Comparison of ENCODE assay signal across 8 cellular contexts in genomic region chr19:532578-533484, GRCh38. TPM values are rescaled to one million over a fixed set of nuclear protein-coding genes. Genes with fewer than 3 reads are reported as not detected.
DNase-seq lines count a peak whose midpoint lies in the region; TF ChIP-seq lines count a peak whose summit lies in the region.

No MANE protein-coding gene starts in this region.

- H3K27ac ChIP-seq in urinary bladder (ENCODE audit: low read depth) = peak overlapping the region; percentile 83

- peak; percentile 55 for TF ChIP-seq CTCF in AG09319 (IDR thresholded peaks at IDR 0.05; ENCODE audit: low read depth, low read length)
- no peak for TF ChIP-seq CTCF in GM13976 (IDR thresholded peaks at IDR 0.05; ENCODE audit: borderline replicate concordance, control extremely low read depth, extremely low read depth, insufficient read depth, missing control alignments)
- TF ChIP-seq CTCF in fibroblast of the aortic adventitia (IDR thresholded peaks at IDR 0.05; ENCODE audit: insufficient read depth, low read length) = peak; percentile 59

- no peak for DNase-seq in AG09319 (ENCODE audit: extremely low read depth, low read depth)
- DNase-seq in GM13976 (ENCODE audit: low spot score) = peak; percentile 68
- peak; percentile 55 to 77 for DNase-seq in NCI-H446 (lab: John Stamatoyannopoulos, UW)
- DNase-seq in activated effector memory CD4-positive, alpha-beta T cell treated with Interleukin-2 at 50 U/mL for 16 hours = peak; percentile 14
- peak; percentile 73 for DNase-seq in fibroblast of the aortic adventitia (ENCODE audit: low read depth)
- DNase-seq in myocyte (ENCODE audit: low read depth) = peak; percentile 89
- DNase-seq in NCI-H1048 (lab: John Stamatoyannopoulos, UW) = no peak

- in situ Hi-C loops in GM13976 (cut with MboI; ENCODE audit: low sequenced_read_pairs, unreplicated experiment) = no loop called here

- WGBS in urinary bladder = 2% methylated on average over 54 of the region's 54 CpGs

- H3K36me3 ChIP-seq in urinary bladder (ENCODE audit: insufficient read depth) = peaks cover 4% of the 10 kb centered on the region

- peaks cover 2% of the 10 kb centered on the region for H3K4me1 ChIP-seq in urinary bladder (ENCODE audit: insufficient read depth)

- peak overlapping the region; percentile 84 for H3K4me3 ChIP-seq in fibroblast of the aortic adventitia (ENCODE audit: low read depth, low read length)
- H3K4me3 ChIP-seq in urinary bladder (ENCODE audit: low read depth, low read length) = peak overlapping the region; percentile 79

RNA-seq across cellular contexts. Expression of gene CDC34, which starts 1.3 kb away (rescaled TPM):
- total RNA-seq in fibroblast of the aortic adventitia (ENCODE audit: low replicate concordance) (31.0 and 65.8 TPM in 2 replicates), myocyte (103 and 139 TPM in 2 replicates), urinary bladder (30.4 TPM)
- 85.6 TPM for polyA plus RNA-seq in myocyte (2012)
- polyA plus RNA-seq in urinary bladder = 89.8 TPM

RNA-seq across cellular contexts. Expression of gene GZMM, which starts 11.0 kb away (rescaled TPM):
- not detected in 2 replicates for total RNA-seq in fibroblast of the aortic adventitia (ENCODE audit: low replicate concordance)
- total RNA-seq in myocyte = not detected in 2 replicates
- 0.14 TPM for polyA plus RNA-seq in myocyte (2012)
- total RNA-seq in urinary bladder = 0.63 TPM
- 1.5 TPM for polyA plus RNA-seq in urinary bladder

RNA-seq across cellular contexts. Expression of gene TPGS1, which starts 25.5 kb away (rescaled TPM):
- total RNA-seq in fibroblast of the aortic adventitia (ENCODE audit: low replicate concordance) = 25.2 and 56.4 TPM in 2 replicates
- total RNA-seq in myocyte = 64.5 and 75.2 TPM in 2 replicates
- 14.5 TPM for polyA plus RNA-seq in myocyte (2012)
- total RNA-seq in urinary bladder = 9.3 TPM
- polyA plus RNA-seq in urinary bladder = 30.3 TPM

RNA-seq across cellular contexts. Expression of gene MADCAM1, which starts 36.5 kb away (rescaled TPM):
- total RNA-seq in fibroblast of the aortic adventitia (ENCODE audit: low replicate concordance) (0.16 and 0.18 TPM in 2 replicates), myocyte (0.29 and 0.52 TPM in 2 replicates), urinary bladder (1.3 TPM)
- 1.7 TPM for polyA plus RNA-seq in myocyte (2012)
- polyA plus RNA-seq in urinary bladder = 0.34 TPM

RNA-seq across cellular contexts. Expression of gene BSG, which starts 39.6 kb away (rescaled TPM):
- total RNA-seq in fibroblast of the aortic adventitia (ENCODE audit: low replicate concordance) (151 and 239 TPM in 2 replicates), myocyte (519 and 528 TPM in 2 replicates), urinary bladder (89.9 TPM)
- polyA plus RNA-seq in myocyte (2012) = 577 TPM
- 989 TPM for polyA plus RNA-seq in urinary bladder

Comparison
In these comparisons a context has a peak if more than half of its experiments do, and no peak if none do; other contexts are left out.
1. DNase-seq: peak in GM13976 (single experiment), NCI-H446 (2 of 2), activated effector memory CD4-positive, alpha-beta T cell treated with Interleukin-2 at 50 U/mL for 16 hours (single experiment), fibroblast of the aortic adventitia (single experiment) and myocyte (single experiment); none in AG09319 (single experiment) and NCI-H1048 (single experiment).